ENCODE assay signal across 8 cellular contexts in the genomic region with DNA sequence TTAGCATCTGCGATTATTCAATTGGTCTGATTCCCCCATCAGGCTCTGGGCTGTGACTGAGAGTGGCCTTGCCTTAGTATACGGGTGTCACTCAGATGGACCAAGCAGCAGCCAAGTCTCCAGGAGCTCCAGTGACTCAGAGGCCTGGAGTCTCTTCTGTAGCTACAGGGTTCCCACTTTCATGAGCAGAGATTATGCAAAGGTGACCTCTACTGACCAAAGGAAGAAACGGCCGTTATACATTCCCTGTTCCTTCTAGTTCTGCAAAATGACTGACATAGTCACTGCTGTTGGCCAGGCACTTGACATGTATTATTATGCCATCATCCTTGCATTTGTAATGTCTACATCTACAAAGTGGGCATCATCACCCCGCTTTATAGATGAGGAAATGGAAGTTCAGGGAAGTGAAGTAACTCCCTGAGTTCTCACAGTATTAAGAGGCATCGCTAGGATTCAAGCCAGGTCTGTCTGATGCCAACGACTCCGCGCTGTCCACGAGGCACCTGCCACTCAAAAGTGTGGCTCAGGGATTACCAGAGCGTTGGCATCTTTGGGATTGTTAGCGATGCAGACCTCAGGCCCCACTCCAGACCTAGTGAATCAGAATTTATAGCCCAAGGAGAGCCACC. TPM values are rescaled to one million over a fixed set of nuclear protein-coding genes. Genes with fewer than 3 reads are reported as not detected.
DNase-seq lines count a peak whose midpoint lies in the region; ATAC-seq and TF ChIP-seq lines count a peak whose summit lies in the region.

No MANE protein-coding gene starts in this region.

- no peaks in the 10 kb centered on the region for H3K36me3 ChIP-seq in SU-DHL-6 (ENCODE audit: low read length)

- no peak overlapping the region for H3K27ac Mint-ChIP-seq in neural crest cell (ENCODE audit: unreplicated experiment)

- DNase-seq in A172 (ENCODE audit: low spot score) (peak; percentile 93), GF-D8 (lab: John Stamatoyannopoulos, UW) (peak; percentile 36), NCI-H1092 treated with DMSO at 0.1 percent for 48 hours (lab: John Stamatoyannopoulos, UW) (peak; percentile 65), fibroblast of pulmonary artery (ENCODE audit: low read depth) (peak; percentile 89), neural crest cell (ENCODE audit: low read depth, low spot score) (peak; percentile 17)

- no peaks in the 10 kb centered on the region for H3K9me2 ChIP-seq in SU-DHL-6 (replicated peaks; ENCODE audit: insufficient read depth, low read length)

- no peaks in the 10 kb centered on the region for H3K27me3 Mint-ChIP-seq in neural crest cell (ENCODE audit: low read depth)

- TF ChIP-seq CTCF in SU-DHL-6 (IDR thresholded peaks at IDR 0.05; ENCODE audit: insufficient read depth, low read length, poor library complexity, severe bottlenecking) (peak; percentile 41), fibroblast of pulmonary artery (IDR thresholded peaks at IDR 0.05; ENCODE audit: low read length, missing control alignments) (peak; percentile 76), neural crest cell (conservative IDR thresholded peaks at IDR 0.05) (peak; percentile 71)

- no peaks in the 10 kb centered on the region for H4K20me1 ChIP-seq in SU-DHL-6 (ENCODE audit: low read depth, low read length)

- H3K4me3 ChIP-seq in SU-DHL-6 (ENCODE audit: insufficient read depth, low read length, poor library complexity, severe bottlenecking) (no peak overlapping the region), fibroblast of pulmonary artery (replicated peaks; ENCODE audit: low read depth, low read length) (no peak overlapping the region)

- H3K9me3 Mint-ChIP-seq in neural crest cell = no peaks in the 10 kb centered on the region

- no peak overlapping the region for H3K4me2 ChIP-seq in SU-DHL-6 (ENCODE audit: low read depth, low read length, poor library complexity, severe bottlenecking)

- H3K4me3 Mint-ChIP-seq in neural crest cell = no peak overlapping the region

- no peak overlapping the region for H2AFZ ChIP-seq in SU-DHL-6 (ENCODE audit: low read depth, low read length, severe bottlenecking)

- H3K27me3 ChIP-seq in SU-DHL-6 (ENCODE audit: low read length) = no peaks in the 10 kb centered on the region

- no peaks in the 10 kb centered on the region for H3F3A ChIP-seq in SU-DHL-6 (ENCODE audit: insufficient read depth)

- H3K36me3 Mint-ChIP-seq in neural crest cell (ENCODE audit: low read depth) = no peaks in the 10 kb centered on the region

- H3K79me2 ChIP-seq in SU-DHL-6 (ENCODE audit: insufficient read depth, low read length) = no peaks in the 10 kb centered on the region

- ATAC-seq in HG02610 (IDR thresholded peaks at IDR 0.05; ENCODE audit: unreplicated experiment) (peak; percentile 83), HG03135 (IDR thresholded peaks at IDR 0.05; ENCODE audit: unreplicated experiment) (no peak)

- no peak overlapping the region for H3K9ac ChIP-seq in SU-DHL-6 (ENCODE audit: low read length)

- no peak overlapping the region for H3K27ac ChIP-seq in SU-DHL-6 (ENCODE audit: low read depth, low read length)

- peaks cover 4% of the 10 kb centered on the region for H3K4me1 Mint-ChIP-seq in neural crest cell

- H3K9me3 ChIP-seq in SU-DHL-6 (ENCODE audit: insufficient read depth, low read length) = no peaks in the 10 kb centered on the region

RNA-seq across cellular contexts. Expression of gene SLC38A7, which starts 23.3 kb away (rescaled TPM):
- 20.3 and 20.5 TPM in 2 replicates for total RNA-seq in A172 (2014; rRNA removed; shearing (Covaris generic))
- 31.7 and 31.8 TPM in 2 replicates for total RNA-seq in neural crest cell

RNA-seq across cellular contexts. Expression of gene CNOT1, which starts 31.7 kb away (rescaled TPM):
- 58.5 and 60.4 TPM in 2 replicates for total RNA-seq in A172 (2014; rRNA removed; shearing (Covaris generic))
- total RNA-seq in neural crest cell = 247 and 254 TPM in 2 replicates

Comparison
In these comparisons a context has a peak if more than half of its experiments do, and no peak if none do; other contexts are left out.
1. DNase-seq: peak in every context shown above with its lines; median percentile 93 in A172; 89 in fibroblast of pulmonary artery; 65 in NCI-H1092 treated with DMSO at 0.1 percent for 48 hours; 36 in GF-D8; 17 in neural crest cell.